In the genomic region with DNA sequence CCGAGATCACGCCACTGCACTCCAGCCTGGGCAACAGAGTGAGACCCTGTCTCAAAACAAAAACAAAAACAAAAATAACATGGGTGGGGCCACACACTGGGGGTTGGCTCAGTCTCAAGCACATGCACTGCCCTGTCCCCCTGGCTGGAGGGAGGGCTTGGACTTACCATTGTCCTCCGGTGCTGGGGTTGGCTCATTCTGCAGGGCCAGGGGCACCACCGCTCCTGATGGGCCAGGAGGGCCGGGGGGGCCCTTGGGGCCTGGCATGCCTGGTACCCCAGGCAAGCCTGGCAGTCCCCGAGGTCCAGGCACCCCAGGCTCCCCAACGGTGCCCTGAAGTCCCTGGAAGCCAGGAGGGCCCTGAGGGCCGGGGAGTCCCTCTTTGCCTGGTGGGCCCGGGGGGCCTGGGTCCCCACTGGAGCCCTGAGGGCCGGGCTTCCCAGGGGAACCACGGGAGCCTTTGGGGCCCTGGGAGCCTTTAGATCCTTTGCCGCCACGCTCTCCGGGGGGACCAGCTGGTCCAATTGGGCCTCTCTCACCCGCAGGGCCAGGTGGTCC, we compare ENCODE assay signal across 21 cellular contexts.
DNase-seq lines count a peak whose midpoint lies in the region; ATAC-seq, FAIRE-seq and TF ChIP-seq lines count a peak whose summit lies in the region.
"Had no signal": no experiment of that assay in that cellular context is flagged by ENCODE, and none has a peak within 500 bp of the region (broad histone marks: within the 10 kb centered on the region; RNA-seq: fewer than 3 reads in every experiment).

No MANE protein-coding gene starts in this region.

- no peaks in the 10 kb centered on the region for H3K9me3 ChIP-seq in BLaER1
- peaks cover 0 to 6% (median 0%) of the 10 kb centered on the region in 11 experiments; a peak in 4 of 22 replicates for H3K9me3 ChIP-seq in BLaER1 treated with 17β-estradiol and CSF1 and Interleukin-3, amounts not matched to agents 10 nM and 100 nM (replicated peaks in 1 of 11)
- no peaks in the 10 kb centered on the region for H3K9me3 ChIP-seq in kidney (ENCODE audit: control insufficient read depth in 1 of 2, low read length in 2 of 2)
- H3K9me3 ChIP-seq: HAP-1 had no signal

- no peak for TF ChIP-seq CTCF in kidney (IDR thresholded peaks at IDR 0.05; ENCODE audit: borderline replicate concordance, extremely low read depth, insufficient read depth)

- H3K36me3 ChIP-seq in BLaER1 (no peaks in the 10 kb centered on the region), kidney (ENCODE audit: control insufficient read depth in 1 of 2, insufficient read depth in 2 of 2, low read length in 2 of 2) (no peaks in the 10 kb centered on the region)
- peaks cover 0 to 59% (median 0%) of the 10 kb centered on the region in 11 experiments; a peak in 6 of 22 replicates for H3K36me3 ChIP-seq in BLaER1 treated with 17β-estradiol and CSF1 and Interleukin-3, amounts not matched to agents 10 nM and 100 nM
- H3K36me3 ChIP-seq: HAP-1 had no signal

- ATAC-seq in GM21526 (IDR thresholded peaks at IDR 0.05; ENCODE audit: low FRiP score, unreplicated experiment) = no peak

- intact Hi-C loops in dendritic cell treated with granulocyte-macrophage colony-stimulating factor and Interleukin-4, amounts not matched to agents 40 ng/mL and 50 ng/mL, for 4 days (cut with micrococcal nuclease) = loop anchor here (10.0 kb wide), 1 partner anchor 60 kb away; no protein-coding TSS in a partner anchor
- intact Hi-C loops in kidney (cut with DNase I) = no loop called here

- H3K9ac ChIP-seq in BLaER1 = no peak overlapping the region
- H3K9ac ChIP-seq in BLaER1 treated with 17β-estradiol and CSF1 and Interleukin-3, amounts not matched to agents 10 nM and 100 nM = no peak overlapping the region
- H3K9ac ChIP-seq in kidney (ENCODE audit: low read length in 2 of 2) = no peak overlapping the region
- H3K9ac ChIP-seq: GM23248 had no signal

- H3K9me3 Mint-ChIP-seq in dendritic cell treated with granulocyte-macrophage colony-stimulating factor and Interleukin-4, amounts not matched to agents 40 ng/mL and 50 ng/mL, for 4 days = no peaks in the 10 kb centered on the region
- H3K9me3 Mint-ChIP-seq: CD4-positive, alpha-beta memory T cell had no signal

- FAIRE-seq in kidney (lab: Jason Lieb, UNC) = no peak
- FAIRE-seq: GM12891, GM18507, H1 had no signal

- H3K27me3 ChIP-seq in BLaER1 = no peaks in the 10 kb centered on the region
- no peaks in the 10 kb centered on the region for H3K27me3 ChIP-seq in BLaER1 treated with 17β-estradiol and CSF1 and Interleukin-3, amounts not matched to agents 10 nM and 100 nM

- H3K27me3 Mint-ChIP-seq in dendritic cell treated with granulocyte-macrophage colony-stimulating factor and Interleukin-4, amounts not matched to agents 40 ng/mL and 50 ng/mL, for 4 days = peaks cover 6% of the 10 kb centered on the region

- no peak overlapping the region for H3K4me2 ChIP-seq in BLaER1
- peak overlapping the region in 3 of 11 experiments; percentile 62 to 76 (median 64); a peak in 3 of 22 replicates for H3K4me2 ChIP-seq in BLaER1 treated with 17β-estradiol and CSF1 and Interleukin-3, amounts not matched to agents 10 nM and 100 nM

- H3K36me3 Mint-ChIP-seq in dendritic cell treated with granulocyte-macrophage colony-stimulating factor and Interleukin-4, amounts not matched to agents 40 ng/mL and 50 ng/mL, for 4 days (ENCODE audit: low read depth) = no peaks in the 10 kb centered on the region
- H3K36me3 Mint-ChIP-seq: CD4-positive, alpha-beta memory T cell had no signal

- no peaks in the 10 kb centered on the region for H4K20me1 ChIP-seq in BLaER1
- H4K20me1 ChIP-seq in BLaER1 treated with 17β-estradiol and CSF1 and Interleukin-3, amounts not matched to agents 10 nM and 100 nM = no peaks in the 10 kb centered on the region

- peaks cover 68% of the 10 kb centered on the region for H3K4me1 Mint-ChIP-seq in dendritic cell treated with granulocyte-macrophage colony-stimulating factor and Interleukin-4, amounts not matched to agents 40 ng/mL and 50 ng/mL, for 4 days (ENCODE audit: low read depth)
- H3K4me1 Mint-ChIP-seq: B cell; CD4-positive, alpha-beta memory T cell had no signal

- H3K4me3 Mint-ChIP-seq in dendritic cell treated with granulocyte-macrophage colony-stimulating factor and Interleukin-4, amounts not matched to agents 40 ng/mL and 50 ng/mL, for 4 days = no peak overlapping the region
- H3K4me3 Mint-ChIP-seq: B cell; CD4-positive, alpha-beta memory T cell had no signal

- H3K4me3 ChIP-seq in BLaER1 (no peak overlapping the region), kidney (ENCODE audit: low read length in 2 of 2) (no peak overlapping the region)
- H3K4me3 ChIP-seq in BLaER1 treated with 17β-estradiol and CSF1 and Interleukin-3, amounts not matched to agents 10 nM and 100 nM = no peak overlapping the region
- H3K4me3 ChIP-seq: GM23248, HAP-1 had no signal

- DNase-seq in kidney (peak; percentile 59), AG08396 (ENCODE audit: low spot score) (no peak), islet precursor cell (no peak), hepatic stellate cell (ENCODE audit: low spot score) (no peak)
- DNase-seq: C1 segment of cervical spinal cord; Calu3; CD4-positive, alpha-beta memory T cell; COR-L47; DMS53; DMS79 treated with DMSO at 0.1 percent for 48 hours; GF-D8; GM23248 had no signal

- H3K27ac Mint-ChIP-seq in dendritic cell treated with granulocyte-macrophage colony-stimulating factor and Interleukin-4, amounts not matched to agents 40 ng/mL and 50 ng/mL, for 4 days = peak overlapping the region; percentile 72
- H3K27ac Mint-ChIP-seq: B cell; CD4-positive, alpha-beta memory T cell had no signal

- H3K4me1 ChIP-seq in BLaER1 (peaks cover 46% of the 10 kb centered on the region), kidney (ENCODE audit: control insufficient read depth in 1 of 2, insufficient read depth in 1 of 2, low read depth in 1 of 2, low read length in 2 of 2) (no peaks in the 10 kb centered on the region)
- peaks cover 44 to 86% (median 65%) of the 10 kb centered on the region in 10 experiments for H3K4me1 ChIP-seq in BLaER1 treated with 17β-estradiol and CSF1 and Interleukin-3, amounts not matched to agents 10 nM and 100 nM
- H3K4me1 ChIP-seq: HAP-1 had no signal

- H3K27ac ChIP-seq in BLaER1 (peak overlapping the region; percentile 41), kidney (ENCODE audit: low read depth in 2 of 2, low read length in 2 of 2) (no peak overlapping the region)
- peak overlapping the region in 9 of 11 experiments; percentile 21 to 62 (median 41); a peak in 12 of 22 replicates for H3K27ac ChIP-seq in BLaER1 treated with 17β-estradiol and CSF1 and Interleukin-3, amounts not matched to agents 10 nM and 100 nM
- H3K27ac ChIP-seq: GM23248 had no signal

Comparison
In these comparisons a context has a peak if more than half of its experiments do, and no peak if none do; other contexts are left out.
1. H3K27ac ChIP-seq: peak in BLaER1 (single experiment) and BLaER1 treated with 17β-estradiol and CSF1 and Interleukin-3, amounts not matched to agents 10 nM and 100 nM (9 of 11); none in kidney (0 of 2).